ENCODE assay signal across 14 cellular contexts in genomic region chr1:53572802-53573148, GRCh38.
DNase-seq lines count a peak whose midpoint lies in the region; ATAC-seq, FAIRE-seq and TF ChIP-seq lines count a peak whose summit lies in the region.
"Had no signal": no experiment of that assay in that cellular context is flagged by ENCODE, and none has a peak within 500 bp of the region (broad histone marks: within the 10 kb centered on the region; RNA-seq: fewer than 3 reads in every experiment).

No MANE protein-coding gene starts in this region.

- no peak overlapping the region for H3K4me3 ChIP-seq in pancreas
- H3K4me3 ChIP-seq: SJSA1, thyroid gland had no signal

- FAIRE-seq in pancreas (lab: Jason Lieb, UNC), result no peak

- no peak for TF ChIP-seq CTCF in pancreas (IDR thresholded peaks at IDR 0.05)

- DNase-seq in HT-29 (ENCODE audit: low spot score) (peak; percentile 21), NCI-H510A treated with DMSO at 0.1 percent for 48 hours (lab: John Stamatoyannopoulos, UW) (peak; percentile 76), epithelial cell of prostate (ENCODE audit: low read depth, low spot score) (no peak), pancreas (no peak), EL (no peak), NCI-H1417 (lab: John Stamatoyannopoulos, UW) (no peak)
- DNase-seq: activated gamma-delta T cell treated with Interleukin-2 at 50 U/mL for 16 hours, AML-193 had no signal

- H3K36me3 ChIP-seq in pancreas, result no peaks in the 10 kb centered on the region
- H3K36me3 ChIP-seq: SJSA1, thyroid gland had no signal

- intact Hi-C loops in pancreas (cut with DNase I), result no loop called here

- peak overlapping the region; percentile 55 for H3K27ac ChIP-seq in epithelial cell of prostate
- H3K27ac ChIP-seq in pancreas, result peak overlapping the region in 2 of 4 donors; percentile 11 to 17
- H3K27ac ChIP-seq: SJSA1, thyroid gland had no signal

- H3K9me3 ChIP-seq in pancreas, result no peaks in the 10 kb centered on the region
- H3K9me3 ChIP-seq: SJSA1, thyroid gland had no signal

- ATAC-seq in pancreas, result peak in 3 of 4 donors; percentile 40 to 53 (median 44)
- ATAC-seq in GM18907 (IDR thresholded peaks at IDR 0.05; ENCODE audit: unreplicated experiment), result no peak
- no peak for ATAC-seq in HG02840 (IDR thresholded peaks at IDR 0.05; ENCODE audit: low FRiP score, unreplicated experiment)
- ATAC-seq: activated CD4-positive, CD25-positive, alpha-beta regulatory T cell treated with anti-CD3 and anti-CD28 coated beads, Interleukin-2, amount 50 U/mL, for 24 hours; left lobe of liver had no signal

- no peaks in the 10 kb centered on the region for H3K4me1 ChIP-seq in pancreas
- H3K4me1 ChIP-seq: thyroid gland had no signal

- no peaks in the 10 kb centered on the region for H3K27me3 ChIP-seq in pancreas
- H3K27me3 ChIP-seq: SJSA1, thyroid gland had no signal

- WGBS in pancreas, 2 donors, result 79 to 81% methylated on average over 2 of the region's 2 CpGs

Comparison
In these comparisons a context has a peak if more than half of its experiments do, and no peak if none do; other contexts are left out.
1. DNase-seq: peak in HT-29 (single experiment) and NCI-H510A treated with DMSO at 0.1 percent for 48 hours (single experiment); none in epithelial cell of prostate (single experiment), pancreas (0 of 6), EL (single experiment) and NCI-H1417 (0 of 3).
2. ATAC-seq: peak in pancreas (3 of 4); none in GM18907 (single experiment) and HG02840 (single experiment).